Comparison of ENCODE assay signal across 8 cellular contexts in genomic region chr14:20690848-20691640, GRCh38. TPM values are rescaled to one million over a fixed set of nuclear protein-coding genes. Genes with fewer than 3 reads are reported as not detected.
DNase-seq lines count a peak whose midpoint lies in the region; ATAC-seq, FAIRE-seq and TF ChIP-seq lines count a peak whose summit lies in the region.

No MANE protein-coding gene starts in this region.

- POLR2A ChIA-PET in CD4-positive, alpha-beta T cell (lab: Charles Lee) = interaction anchor here (0.7 to 1.8 kb wide), 3 partner anchors 10 to 77 kb away, joined by 3 to 18 read pairs (median 4); no protein-coding TSS in a partner anchor

- no peaks in the 10 kb centered on the region for H3K27me3 ChIP-seq in CD4-positive, alpha-beta T cell (ENCODE audit: control insufficient read depth, insufficient read depth, low read length)
- H3K27me3 ChIP-seq in adipocyte (replicated peaks; ENCODE audit: control insufficient read depth, insufficient read depth, low read length) (no peaks in the 10 kb centered on the region), heart left ventricle (no peaks in the 10 kb centered on the region)

- H3K36me3 ChIP-seq in adipocyte (ENCODE audit: control insufficient read depth, insufficient read depth, low read length, severe bottlenecking) (peaks cover 12% of the 10 kb centered on the region), heart left ventricle (peaks cover 0 to 27% (median 0%) of the 10 kb centered on the region in 9 donors)

- H3K4me3 ChIP-seq in LNCaP clone FGC (ENCODE audit: low read depth, low read length) (no peak overlapping the region), adipocyte (ENCODE audit: low read length) (no peak overlapping the region), heart left ventricle (no peak overlapping the region)

- intact Hi-C loops in CD4-positive, alpha-beta T cell (cut with DNase I, micrococcal nuclease) = loop anchor here (1.0 to 10.0 kb wide), 7 partner anchors 8 to 414 kb away; partner anchors contain the start of gene TMEM253 (in 1 of the 2)
- intact Hi-C loops in heart left ventricle (cut with DNase I) = loop anchor here in 7 of 10 donors (1.0 to 10.0 kb wide), 12 partner anchors 28 to 414 kb away; partner anchors contain the start of genes RNASE7 (in 1 of the 7) and TMEM253 (in 1 of the 7)

- peak; percentile 93 for TF ChIP-seq CTCF in CD4-positive, alpha-beta T cell (IDR thresholded peaks at IDR 0.05)
- peak; percentile 82 for TF ChIP-seq CTCF in LNCaP clone FGC (IDR thresholded peaks at IDR 0.05; ENCODE audit: control insufficient read depth, extremely low read depth, insufficient read depth)
- peak; percentile 76 to 90 (median 85) for TF ChIP-seq CTCF in heart left ventricle (IDR thresholded peaks at IDR 0.05)

- H3K4me1 ChIP-seq in adipocyte (ENCODE audit: control insufficient read depth, insufficient read depth, low read length) (peaks cover 29% of the 10 kb centered on the region), heart left ventricle (peaks cover 0 to 18% (median 4%) of the 10 kb centered on the region in 12 donors)

- no peak for TF ChIP-seq POLR2A in heart left ventricle (IDR thresholded peaks at IDR 0.05)

- no peaks in the 10 kb centered on the region for H3K36me3 Mint-ChIP-seq in CD4-positive, alpha-beta T cell (ENCODE audit: low read depth)

- 22 to 36% (median 24%) methylated on average over 9 of the region's 9 CpGs for WGBS in heart left ventricle, 4 donors

- H3K4me1 Mint-ChIP-seq in CD4-positive, alpha-beta T cell (ENCODE audit: low read depth) = peaks cover 6% of the 10 kb centered on the region

- no peak overlapping the region for H3K27ac ChIP-seq in CD4-positive, alpha-beta T cell (ENCODE audit: low read depth, low read length)
- H3K27ac ChIP-seq in heart left ventricle = no peak overlapping the region

- no peaks in the 10 kb centered on the region for H3K9me3 ChIP-seq in CD4-positive, alpha-beta T cell (ENCODE audit: control insufficient read depth, low read length)
- no peaks in the 10 kb centered on the region for H3K9me3 ChIP-seq in adipocyte (ENCODE audit: control insufficient read depth, low read length)
- no peaks in the 10 kb centered on the region for H3K9me3 ChIP-seq in heart left ventricle

- no peak overlapping the region for H3K27ac Mint-ChIP-seq in CD4-positive, alpha-beta T cell

- H3K9me3 Mint-ChIP-seq in CD4-positive, alpha-beta T cell = no peaks in the 10 kb centered on the region

- H3K9ac ChIP-seq in adipocyte (ENCODE audit: low read length) = no peak overlapping the region

- peak in 6 of 10 experiments; percentile 7 to 32 (median 15) for DNase-seq in CD4-positive, alpha-beta T cell
- peak; percentile 56 for DNase-seq in LNCaP clone FGC (ENCODE audit: low read depth)
- DNase-seq in RCC 7860 (ENCODE audit: low spot score) = peak; percentile 49
- DNase-seq in adipocyte (ENCODE audit: low read depth) = peak; percentile 87
- peak in 3 of 5 donors; percentile 28 to 42 (median 30) for DNase-seq in heart left ventricle
- DNase-seq in putamen (ENCODE audit: low spot score) = peak; percentile 74
- no peak for DNase-seq in UCSD-AML1 (lab: John Stamatoyannopoulos, UW; ENCODE audit: unreplicated experiment)

- H3K27me3 Mint-ChIP-seq in CD4-positive, alpha-beta T cell = no peaks in the 10 kb centered on the region

- FAIRE-seq in RCC 7860 (lab: Jason Lieb, UNC) = no peak

- H3K4me3 Mint-ChIP-seq in CD4-positive, alpha-beta T cell = no peak overlapping the region

- peak; percentile 99 for ATAC-seq in CD4-positive, alpha-beta T cell (ENCODE audit: poor library complexity)
- ATAC-seq in GM18909 (IDR thresholded peaks at IDR 0.05; ENCODE audit: poor library complexity, unreplicated experiment) (peak; percentile 85), heart left ventricle (peak; percentile 64 to 89 (median 87))

- CTCF ChIA-PET in CD4-positive, alpha-beta T cell (lab: Charles Lee) = interaction anchor here (0.7 to 3.5 kb wide), 21 partner anchors 11 to 413 kb away, joined by 3 to 27 read pairs (median 5); no protein-coding TSS in a partner anchor

RNA-seq across cellular contexts. Expression of gene ANG, which starts 2.5 kb away (rescaled TPM):
- under 1 TPM; 0.27 to 0.92 TPM for total RNA-seq in CD4-positive, alpha-beta T cell
- 1 to 10 TPM; 2.1 to 9.3 (median 4.0) TPM for total RNA-seq in heart left ventricle
- polyA plus RNA-seq in heart left ventricle = 1 to 10 TPM; 3.3 to 4.3 TPM

RNA-seq across cellular contexts. Expression of gene RNASE4, which starts 6.7 kb away (rescaled TPM):
- total RNA-seq in CD4-positive, alpha-beta T cell = under 1 TPM; 0.11 to 0.38 TPM
- 10 to 100 TPM in 3 of 9 donors, 1 to 10 TPM in 6; 4.7 to 22.2 (median 8.1) TPM for total RNA-seq in heart left ventricle
- polyA plus RNA-seq in heart left ventricle = 1 to 10 TPM; 9.8 TPM

RNA-seq across cellular contexts. Expression of gene OR6S1, which starts 49.6 kb away (rescaled TPM):
- total RNA-seq in CD4-positive, alpha-beta T cell = not detected
- not detected for total RNA-seq in heart left ventricle
- polyA plus RNA-seq in heart left ventricle = not detected

RNA-seq across cellular contexts. Expression of gene EDDM3A, which starts 54.6 kb away (rescaled TPM):
- not detected for total RNA-seq in CD4-positive, alpha-beta T cell
- total RNA-seq in heart left ventricle = not detected
- not detected for polyA plus RNA-seq in heart left ventricle

Comparison
In these comparisons a context has a peak if more than half of its experiments do, and no peak if none do; other contexts are left out.
1. RNA of gene RNASE4, which starts 6.7 kb away (total RNA-seq): 4.7 to 22.2 TPM in heart left ventricle; 0.11 to 0.38 TPM in CD4-positive, alpha-beta T cell; every median in the first group is over 4 times any median in the second.
2. Peak in every context shown above with its lines, with median percentiles within 50 percentile points of each other: ATAC-seq and CTCF ChIP-seq.